ENCODE assay signal across 8 cellular contexts in the genomic region with DNA sequence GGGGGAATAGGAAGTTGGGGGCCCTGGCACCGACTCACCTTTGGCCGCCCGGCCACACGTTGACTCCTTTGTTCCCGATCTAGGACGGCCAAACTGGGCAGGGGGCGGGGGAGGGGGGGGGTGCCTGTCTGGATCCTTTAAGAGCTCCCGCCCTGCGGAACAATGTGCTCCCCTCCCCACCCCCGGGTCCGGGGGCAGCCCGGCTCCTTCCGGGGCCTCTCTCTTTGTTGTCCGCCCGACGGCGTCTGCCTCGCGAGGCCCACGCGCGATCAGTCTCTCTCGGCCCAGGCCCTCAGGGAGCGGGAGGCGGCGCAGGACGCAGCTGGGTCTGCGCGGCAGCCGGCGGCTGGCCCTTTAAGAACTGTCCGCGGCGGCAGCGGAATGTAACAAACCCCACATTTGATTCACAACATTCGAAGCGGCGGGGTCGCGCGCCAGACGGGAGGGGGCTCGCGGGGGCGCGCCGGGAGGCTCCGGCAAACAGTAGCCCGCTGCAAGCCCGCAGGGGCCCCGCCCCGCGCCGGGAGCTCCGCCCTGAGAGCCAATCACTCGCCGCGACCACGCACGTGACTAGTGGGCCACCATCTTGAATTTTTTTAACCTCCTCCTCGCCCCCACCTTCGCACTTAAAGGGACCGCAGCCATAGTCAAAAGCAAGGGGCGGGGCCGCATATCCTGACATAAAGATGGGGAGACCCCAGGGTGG. TPM values are rescaled to one million over a fixed set of nuclear protein-coding genes. Genes with fewer than 3 reads are reported as not detected.
A peak's percentile ranks its signal among the peaks of the same experiment; 100 is the strongest.
DNase-seq lines count a peak whose midpoint lies in the region; ATAC-seq and TF ChIP-seq lines count a peak whose summit lies in the region.

A gene (minus strand): TSS at position 501 of the 706 bp plus-strand sequence. CDS start 4,930 bp downstream, outside the sequence.

- peak within 1 kb of the TSS; percentile 93 for H3K27ac ChIP-seq in epithelial cell of prostate

- no peaks in the 10 kb centered on the region for H3K9me3 ChIP-seq in mucosa of descending colon

- H3K36me3 ChIP-seq in mucosa of descending colon (ENCODE audit: low read depth), result no peaks in the 10 kb centered on the region

- DNase-seq in DMS153 (lab: John Stamatoyannopoulos, UW) (peak; percentile 88), OCI-M2 (lab: John Stamatoyannopoulos, UW; ENCODE audit: unreplicated experiment) (peak; percentile 70), activated T-cell treated with anti-CD3 and anti-CD28 coated beads for 4 hours (peak; percentile 97), epithelial cell of prostate (ENCODE audit: low read depth, low spot score) (peak; percentile 88), mucosa of descending colon (peak; percentile 99)
- DNase-seq in stimulated activated CD8-positive, alpha-beta memory T cell treated with anti-CD3 and anti-CD28 coated beads, Interleukin-4, amount 100 ng/mL, for 1 hour (ENCODE audit: low read depth in 2 of 2, low spot score in 1 of 2), result peak; percentile 96 to 98

- 0 out of 2 replicates have a peak, but pooled peaks have one; percentile 23 for TF ChIP-seq EP300 in Ishikawa (IDR thresholded peaks at IDR 0.05; ENCODE audit: borderline replicate concordance)

- H3K4me1 ChIP-seq in mucosa of descending colon (ENCODE audit: low read depth), result peaks cover 41% of the 10 kb centered on the region

- ATAC-seq in GM21619 (IDR thresholded peaks at IDR 0.05; ENCODE audit: unreplicated experiment), result peak; percentile 49
- ATAC-seq in mucosa of descending colon, result peak; percentile 74

- intact Hi-C loops in mucosa of descending colon (cut with DNase I, micrococcal nuclease), result no loop called here

- TF ChIP-seq CTCF in mucosa of descending colon (IDR thresholded peaks at IDR 0.05), result no peak

- H3K4me3 ChIP-seq in mucosa of descending colon, result peak within 1 kb of the TSS; percentile 77

- no peak for TF ChIP-seq RAD21 in Ishikawa (IDR thresholded peaks at IDR 0.05; ENCODE audit: low read depth)

TF ChIP-seq in Ishikawa, 13 proteins besides CTCF, POLR2A, EP300 and RAD21:
- no peak; the same call in 1 of the 2 replicates for TF ChIP-seq ZBTB7A (IDR thresholded peaks at IDR 0.05; ENCODE audit: low read depth)
- TF ChIP-seq TCF12 (IDR thresholded peaks at IDR 0.05; ENCODE audit: low read depth), result no peak; the same call in 1 of the 2 replicates
- TF ChIP-seq CEBPB (IDR thresholded peaks at IDR 0.05), result no peak
- peak; percentile 60 for TF ChIP-seq FOXM1 (IDR thresholded peaks at IDR 0.05; ENCODE audit: borderline replicate concordance, low read depth)
- TF ChIP-seq, protein P1, sequence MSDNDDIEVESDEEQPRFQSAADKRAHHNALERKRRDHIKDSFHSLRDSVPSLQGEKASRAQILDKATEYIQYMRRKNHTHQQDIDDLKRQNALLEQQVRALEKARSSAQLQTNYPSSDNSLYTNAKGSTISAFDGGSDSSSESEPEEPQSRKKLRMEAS (IDR thresholded peaks at IDR 0.05), result peak; percentile 91
- TF ChIP-seq TAF1 (IDR thresholded peaks at IDR 0.05; ENCODE audit: low read depth), result 0 out of 2 replicates have a peak, but pooled peaks have one; percentile 5
- no peak for TF ChIP-seq CREB1 (IDR thresholded peaks at IDR 0.05; ENCODE audit: low read depth)
- peak; percentile 62 for TF ChIP-seq TEAD4 (IDR thresholded peaks at IDR 0.05)
- TF ChIP-seq EGR1 (IDR thresholded peaks at IDR 0.05), result peak; percentile 49; the same call in 1 of the 2 replicates
- no peak for TF ChIP-seq NFIC (IDR thresholded peaks at IDR 0.05)
- TF ChIP-seq, protein P2, sequence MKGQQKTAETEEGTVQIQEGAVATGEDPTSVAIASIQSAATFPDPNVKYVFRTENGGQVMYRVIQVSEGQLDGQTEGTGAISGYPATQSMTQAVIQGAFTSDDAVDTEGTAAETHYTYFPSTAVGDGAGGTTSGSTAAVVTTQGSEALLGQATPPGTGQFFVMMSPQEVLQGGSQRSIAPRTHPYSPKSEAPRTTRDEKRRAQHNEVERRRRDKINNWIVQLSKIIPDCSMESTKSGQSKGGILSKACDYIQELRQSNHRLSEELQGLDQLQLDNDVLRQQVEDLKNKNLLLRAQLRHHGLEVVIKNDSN (IDR thresholded peaks at IDR 0.05), result peak; percentile 95
- TF ChIP-seq, protein P3, sequence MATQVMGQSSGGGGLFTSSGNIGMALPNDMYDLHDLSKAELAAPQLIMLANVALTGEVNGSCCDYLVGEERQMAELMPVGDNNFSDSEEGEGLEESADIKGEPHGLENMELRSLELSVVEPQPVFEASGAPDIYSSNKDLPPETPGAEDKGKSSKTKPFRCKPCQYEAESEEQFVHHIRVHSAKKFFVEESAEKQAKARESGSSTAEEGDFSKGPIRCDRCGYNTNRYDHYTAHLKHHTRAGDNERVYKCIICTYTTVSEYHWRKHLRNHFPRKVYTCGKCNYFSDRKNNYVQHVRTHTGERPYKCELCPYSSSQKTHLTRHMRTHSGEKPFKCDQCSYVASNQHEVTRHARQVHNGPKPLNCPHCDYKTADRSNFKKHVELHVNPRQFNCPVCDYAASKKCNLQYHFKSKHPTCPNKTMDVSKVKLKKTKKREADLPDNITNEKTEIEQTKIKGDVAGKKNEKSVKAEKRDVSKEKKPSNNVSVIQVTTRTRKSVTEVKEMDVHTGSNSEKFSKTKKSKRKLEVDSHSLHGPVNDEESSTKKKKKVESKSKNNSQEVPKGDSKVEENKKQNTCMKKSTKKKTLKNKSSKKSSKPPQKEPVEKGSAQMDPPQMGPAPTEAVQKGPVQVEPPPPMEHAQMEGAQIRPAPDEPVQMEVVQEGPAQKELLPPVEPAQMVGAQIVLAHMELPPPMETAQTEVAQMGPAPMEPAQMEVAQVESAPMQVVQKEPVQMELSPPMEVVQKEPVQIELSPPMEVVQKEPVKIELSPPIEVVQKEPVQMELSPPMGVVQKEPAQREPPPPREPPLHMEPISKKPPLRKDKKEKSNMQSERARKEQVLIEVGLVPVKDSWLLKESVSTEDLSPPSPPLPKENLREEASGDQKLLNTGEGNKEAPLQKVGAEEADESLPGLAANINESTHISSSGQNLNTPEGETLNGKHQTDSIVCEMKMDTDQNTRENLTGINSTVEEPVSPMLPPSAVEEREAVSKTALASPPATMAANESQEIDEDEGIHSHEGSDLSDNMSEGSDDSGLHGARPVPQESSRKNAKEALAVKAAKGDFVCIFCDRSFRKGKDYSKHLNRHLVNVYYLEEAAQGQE (IDR thresholded peaks at IDR 0.05; ENCODE audit: low read depth), result peak; percentile 57
- TF ChIP-seq YY1 (IDR thresholded peaks at IDR 0.05; ENCODE audit: low read depth), result peak; percentile 93

RNA-seq across cellular contexts. Expression of the gene that starts here (rescaled TPM):
- 10 to 100 TPM; 70.2 to 98.4 (median 77.6) TPM for total RNA-seq in mucosa of descending colon

Comparison
In these comparisons a context has a peak if more than half of its experiments do, and no peak if none do; other contexts are left out.
1. Peak in every context shown above with its lines: DNase-seq, ATAC-seq, H3K4me3 ChIP-seq and H3K27ac ChIP-seq.